ENCODE assay signal across 19 cellular contexts in the genomic region with DNA sequence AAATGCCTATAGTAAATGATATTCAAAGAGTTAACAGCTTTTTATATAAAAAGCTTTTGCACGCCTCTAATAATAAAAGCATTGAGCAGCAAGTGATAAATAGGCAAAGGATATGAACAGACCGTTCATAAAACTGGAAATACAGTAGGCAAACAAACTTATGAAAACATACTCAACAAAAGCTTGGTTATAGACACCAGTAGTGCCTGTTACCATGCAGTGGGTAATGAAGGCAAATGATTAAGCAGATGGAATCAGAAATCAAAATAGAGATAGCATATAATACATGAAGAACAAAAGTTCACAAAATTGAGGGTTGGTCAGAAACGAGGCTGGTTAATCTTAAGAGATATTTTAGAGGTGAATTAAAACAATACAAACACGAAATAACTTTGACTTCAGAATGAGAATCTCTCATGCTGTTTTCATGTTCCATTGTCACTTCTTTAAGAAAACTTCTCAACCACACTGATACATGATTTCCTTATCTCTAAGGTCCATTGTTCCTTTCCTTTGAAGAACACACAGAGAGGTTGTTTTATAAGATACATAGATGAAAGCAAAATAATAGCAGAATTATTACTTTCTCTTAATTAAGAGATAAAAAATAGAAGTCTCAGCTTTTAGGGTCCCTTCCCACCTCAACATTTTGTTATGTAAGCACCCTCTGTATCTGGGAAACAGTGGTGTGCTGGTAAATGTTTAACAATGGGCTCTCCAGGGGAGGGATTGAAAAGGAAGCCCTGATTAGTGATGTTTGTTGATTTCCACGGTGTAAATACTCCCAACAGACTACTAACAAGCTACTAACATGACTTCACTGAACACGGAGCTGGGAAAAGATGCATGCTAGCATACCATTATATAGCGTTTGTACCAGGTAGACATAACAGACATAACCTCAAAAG. TPM values are rescaled to one million over a fixed set of nuclear protein-coding genes. Genes with fewer than 3 reads are reported as not detected.
DNase-seq lines count a peak whose midpoint lies in the region; ATAC-seq and TF ChIP-seq lines count a peak whose summit lies in the region.
"Had no signal": no experiment of that assay in that cellular context is flagged by ENCODE, and none has a peak within 500 bp of the region (broad histone marks: within the 10 kb centered on the region; RNA-seq: fewer than 3 reads in every experiment).

No MANE protein-coding gene starts in this region.

- H2BK15ac ChIP-seq in mesendoderm (replicated peaks; ENCODE audit: low read depth): no peak overlapping the region

- H3K4me2 ChIP-seq in GM23338 (no peak overlapping the region; the same call in 1 of the 2 replicates), mesendoderm (ENCODE audit: low read length) (no peak overlapping the region)

- no peaks in the 10 kb centered on the region for H3K79me1 ChIP-seq in mesendoderm (ENCODE audit: low read length)

- H3K9me2 ChIP-seq in GM23338 (ENCODE audit: insufficient read depth): 0 out of 2 replicates have a peak, but pooled peaks cover 2% of the 10 kb centered on the region

- no peak overlapping the region for H3K23ac ChIP-seq in mesendoderm (ENCODE audit: low read length)

- no peaks in the 10 kb centered on the region for H3K27me3 Mint-ChIP-seq in T-helper 1 cell treated with Interleukin-12 subunit alpha and Interleukin-12 subunit beta and Interleukin-4 antibody, amounts not matched to agents 30 μg/mL and 1 μg/mL, for 36 hours (ENCODE audit: low read depth)
- H3K27me3 Mint-ChIP-seq in GM23338 (ENCODE audit: insufficient read depth, low read depth, poor library complexity) (no peaks in the 10 kb centered on the region), endothelial cell (ENCODE audit: unreplicated experiment) (peaks cover 1% of the 10 kb centered on the region)
- no peaks in the 10 kb centered on the region for H3K27me3 Mint-ChIP-seq in activated naive CD8-positive, alpha-beta T cell

- intact Hi-C loops in mucosa of descending colon (cut with DNase I, micrococcal nuclease): no loop called here

- H3K4me1 ChIP-seq in GM23338 (ENCODE audit: insufficient read depth): peaks cover 10% of the 10 kb centered on the region; the same call in 1 of the 2 replicates
- H3K4me1 ChIP-seq in mesendoderm (ENCODE audit: control insufficient read depth, low read depth, low read length): peaks cover 2% of the 10 kb centered on the region
- no peaks in the 10 kb centered on the region for H3K4me1 ChIP-seq in mucosa of descending colon (ENCODE audit: low read depth)
- H3K4me1 ChIP-seq: ascending aorta, SJSA1 had no signal

- H3K27ac Mint-ChIP-seq in T-helper 1 cell treated with Interleukin-12 subunit alpha and Interleukin-12 subunit beta and Interleukin-4 antibody, amounts not matched to agents 30 μg/mL and 1 μg/mL, for 36 hours: peak overlapping the region; percentile 57
- H3K27ac Mint-ChIP-seq in GM23338 (no peak overlapping the region), endothelial cell (ENCODE audit: unreplicated experiment) (no peak overlapping the region)
- peak overlapping the region; percentile 98 for H3K27ac Mint-ChIP-seq in activated naive CD8-positive, alpha-beta T cell

- no peaks in the 10 kb centered on the region for H4K20me1 ChIP-seq in GM23338 (replicated peaks; ENCODE audit: insufficient read depth)

- ATAC-seq in GM23338 (peak; percentile 84), mucosa of descending colon (no peak)
- ATAC-seq: GM12878, PC-3 had no signal

- H3K79me2 ChIP-seq in GM23338 (replicated peaks; ENCODE audit: insufficient read depth) (no peaks in the 10 kb centered on the region), mesendoderm (ENCODE audit: control insufficient read depth, insufficient read depth, low read length) (no peaks in the 10 kb centered on the region)

- H3K36me3 Mint-ChIP-seq in T-helper 1 cell treated with Interleukin-12 subunit alpha and Interleukin-12 subunit beta and Interleukin-4 antibody, amounts not matched to agents 30 μg/mL and 1 μg/mL, for 36 hours (ENCODE audit: low read depth): peaks cover 71% of the 10 kb centered on the region
- H3K36me3 Mint-ChIP-seq in GM23338 (ENCODE audit: low read depth) (no peaks in the 10 kb centered on the region), endothelial cell (ENCODE audit: low read depth, unreplicated experiment) (no peaks in the 10 kb centered on the region)
- H3K36me3 Mint-ChIP-seq in activated naive CD8-positive, alpha-beta T cell: peaks cover 27% of the 10 kb centered on the region

- H3K4me3 ChIP-seq in GM23338: no peak overlapping the region
- H3K4me3 ChIP-seq in mesendoderm (ENCODE audit: low read length): no peak overlapping the region
- H3K4me3 ChIP-seq in mucosa of descending colon: no peak overlapping the region
- H3K4me3 ChIP-seq: ascending aorta, GM12878, SJSA1 had no signal

- DNase-seq in T-helper 1 cell (no peak), GM23338 (ENCODE audit: low spot score) (peak; percentile 28), mesendoderm (peak; percentile 64), endothelial cell (ENCODE audit: low spot score) (no peak), HT-29 (ENCODE audit: low spot score) (no peak), mucosa of descending colon (no peak)
- DNase-seq: activated CD4-positive, alpha-beta T cell treated with anti-CD3 and anti-CD28 coated beads for 1 hour; GF-D8; kidney; NCI-H748 treated with DMSO at 0.1 percent for 48 hours; PC-3 had no signal

- no peak for TF ChIP-seq CTCF in GM23338 (conservative IDR thresholded peaks at IDR 0.05; ENCODE audit: low read depth in 2 of 2)
- no peak for TF ChIP-seq CTCF in endothelial cell (IDR thresholded peaks at IDR 0.05; ENCODE audit: unreplicated experiment)
- TF ChIP-seq CTCF in mucosa of descending colon (IDR thresholded peaks at IDR 0.05): no peak

- no CpG with 5 or more reads among the region's 7 CpGs for WGBS in mesendoderm (ENCODE audit: extremely low coverage, insufficient coverage, low lambda C conversion rate)

- H3K4me1 Mint-ChIP-seq in T-helper 1 cell treated with Interleukin-12 subunit alpha and Interleukin-12 subunit beta and Interleukin-4 antibody, amounts not matched to agents 30 μg/mL and 1 μg/mL, for 36 hours (ENCODE audit: low read depth): peaks cover 73% of the 10 kb centered on the region
- H3K4me1 Mint-ChIP-seq in GM23338: peaks cover 25% of the 10 kb centered on the region
- peaks cover 91% of the 10 kb centered on the region for H3K4me1 Mint-ChIP-seq in activated naive CD8-positive, alpha-beta T cell (ENCODE audit: low read depth)
- H3K4me1 Mint-ChIP-seq in endothelial cell (ENCODE audit: unreplicated experiment): peaks cover 9% of the 10 kb centered on the region
- H3K4me1 Mint-ChIP-seq: neural crest cell had no signal

- no peak overlapping the region for H2AK5ac ChIP-seq in mesendoderm (ENCODE audit: low read length)

- no peak overlapping the region for H4K8ac ChIP-seq in mesendoderm (ENCODE audit: low read depth, low read length)

- H4K5ac ChIP-seq in mesendoderm (ENCODE audit: low read length): no peak overlapping the region

- H3K4me3 Mint-ChIP-seq in T-helper 1 cell treated with Interleukin-12 subunit alpha and Interleukin-12 subunit beta and Interleukin-4 antibody, amounts not matched to agents 30 μg/mL and 1 μg/mL, for 36 hours: peak overlapping the region; percentile 42
- H3K4me3 Mint-ChIP-seq in GM23338 (no peak overlapping the region), endothelial cell (ENCODE audit: unreplicated experiment) (no peak overlapping the region)
- peak overlapping the region; percentile 49 for H3K4me3 Mint-ChIP-seq in activated naive CD8-positive, alpha-beta T cell
- H3K4me3 Mint-ChIP-seq: neural crest cell had no signal

- H2AFZ ChIP-seq in GM23338: no peak overlapping the region

- H3K9me3 Mint-ChIP-seq in T-helper 1 cell treated with Interleukin-12 subunit alpha and Interleukin-12 subunit beta and Interleukin-4 antibody, amounts not matched to agents 30 μg/mL and 1 μg/mL, for 36 hours: no peaks in the 10 kb centered on the region
- H3K9me3 Mint-ChIP-seq in GM23338 (no peaks in the 10 kb centered on the region), endothelial cell (ENCODE audit: unreplicated experiment) (no peaks in the 10 kb centered on the region)
- no peaks in the 10 kb centered on the region for H3K9me3 Mint-ChIP-seq in activated naive CD8-positive, alpha-beta T cell (ENCODE audit: low read depth)
- H3K9me3 Mint-ChIP-seq: neural crest cell had no signal

- H2BK5ac ChIP-seq in mesendoderm (ENCODE audit: low read length): no peak overlapping the region

- H3K27me3 ChIP-seq in GM23338 (ENCODE audit: insufficient read depth) (no peaks in the 10 kb centered on the region), mesendoderm (ENCODE audit: insufficient read depth, low read length, poor library complexity) (no peaks in the 10 kb centered on the region)
- H3K27me3 ChIP-seq: ascending aorta had no signal

- no peak overlapping the region for H2BK120ac ChIP-seq in mesendoderm (ENCODE audit: low read depth, low read length)

- H3K36me3 ChIP-seq in GM23338 (ENCODE audit: insufficient read depth) (no peaks in the 10 kb centered on the region), mesendoderm (ENCODE audit: control insufficient read depth, insufficient read depth, low read length) (no peaks in the 10 kb centered on the region), mucosa of descending colon (ENCODE audit: low read depth) (no peaks in the 10 kb centered on the region)
- H3K36me3 ChIP-seq: ascending aorta, SJSA1 had no signal

- no peak overlapping the region for H3K9ac ChIP-seq in mesendoderm (ENCODE audit: low read length)

- H3K27ac ChIP-seq in GM23338 (ENCODE audit: low read depth) (no peak overlapping the region), mesendoderm (ENCODE audit: low read depth, low read length) (no peak overlapping the region)
- H3K27ac ChIP-seq: 22Rv1, ascending aorta, SJSA1 had no signal

- H3K18ac ChIP-seq in mesendoderm (ENCODE audit: low read length): no peak overlapping the region

- H3K9me3 ChIP-seq in mucosa of descending colon: no peaks in the 10 kb centered on the region
- H3K9me3 ChIP-seq: ascending aorta, SJSA1 had no signal

- H3K4ac ChIP-seq in mesendoderm (ENCODE audit: low read depth, low read length): no peak overlapping the region

- no peaks in the 10 kb centered on the region for H3F3A ChIP-seq in GM23338 (replicated peaks; ENCODE audit: low read depth)

- no peak overlapping the region for H3K56ac ChIP-seq in mesendoderm (ENCODE audit: low read length)

TF ChIP-seq in GM23338, 12 proteins besides CTCF, POLR2A, EP300 and RAD21 (continues in another document):
- TF ChIP-seq CREB1 (CRISPR knock-in tag; IDR thresholded peaks at IDR 0.05; ENCODE audit: low read depth) (no peak), ZNF331 (CRISPR knock-in tag; IDR thresholded peaks at IDR 0.05; ENCODE audit: low read depth) (no peak), ZNF114 (CRISPR knock-in tag; IDR thresholded peaks at IDR 0.05) (no peak), STAT1 (IDR thresholded peaks at IDR 0.05; ENCODE audit: unreplicated experiment) (no peak), NANOG (IDR thresholded peaks at IDR 0.05; ENCODE audit: borderline replicate concordance) (no peak), POLR2AphosphoS5 (IDR thresholded peaks at IDR 0.05; ENCODE audit: low read depth) (no peak)

RNA-seq across cellular contexts. Expression of gene RASGRP1, which starts 12.6 kb away (rescaled TPM):
- total RNA-seq in GM23338 (2014; rRNA removed; shearing (Covaris generic)): 1.1 and 1.2 TPM in 2 replicates
- 0.54 and 1.1 TPM in 2 replicates for polyA plus RNA-seq in GM23338 (2016; fragmentation: Nextera tagmentation; extraction: Ambion mirVana)
- 0.32 TPM for polyA plus RNA-seq in mesendoderm (2013, experiment 1 of 2)
- 0.42 TPM for polyA plus RNA-seq in mesendoderm (2013, experiment 2 of 2)
- 0.49 TPM for total RNA-seq in endothelial cell (ENCODE audit: unreplicated experiment)
- 0.08 and 1.3 TPM in 2 replicates for total RNA-seq in HT-29 (2014; rRNA removed; shearing (Covaris generic))
- 1 to 10 TPM; 1.2 to 2.6 (median 2.6) TPM for total RNA-seq in mucosa of descending colon
- total RNA-seq: ascending aorta, LHCN-M2, PC-3, SJSA1 had no signal

Comparison
In these comparisons a context has a peak if more than half of its experiments do, and no peak if none do; other contexts are left out.
1. H3K27ac Mint-ChIP-seq: peak in T-helper 1 cell treated with Interleukin-12 subunit alpha and Interleukin-12 subunit beta and Interleukin-4 antibody, amounts not matched to agents 30 μg/mL and 1 μg/mL, for 36 hours (single experiment) and activated naive CD8-positive, alpha-beta T cell (single experiment); none in GM23338 (single experiment) and endothelial cell (single experiment).
2. H3K4me3 Mint-ChIP-seq: peak in T-helper 1 cell treated with Interleukin-12 subunit alpha and Interleukin-12 subunit beta and Interleukin-4 antibody, amounts not matched to agents 30 μg/mL and 1 μg/mL, for 36 hours (single experiment) and activated naive CD8-positive, alpha-beta T cell (single experiment); none in GM23338 (single experiment) and endothelial cell (single experiment).
3. DNase-seq: peak in GM23338 (single experiment) and mesendoderm (single experiment); none in T-helper 1 cell (0 of 5), endothelial cell (single experiment), HT-29 (single experiment) and mucosa of descending colon (0 of 3).